In the genomic region with DNA sequence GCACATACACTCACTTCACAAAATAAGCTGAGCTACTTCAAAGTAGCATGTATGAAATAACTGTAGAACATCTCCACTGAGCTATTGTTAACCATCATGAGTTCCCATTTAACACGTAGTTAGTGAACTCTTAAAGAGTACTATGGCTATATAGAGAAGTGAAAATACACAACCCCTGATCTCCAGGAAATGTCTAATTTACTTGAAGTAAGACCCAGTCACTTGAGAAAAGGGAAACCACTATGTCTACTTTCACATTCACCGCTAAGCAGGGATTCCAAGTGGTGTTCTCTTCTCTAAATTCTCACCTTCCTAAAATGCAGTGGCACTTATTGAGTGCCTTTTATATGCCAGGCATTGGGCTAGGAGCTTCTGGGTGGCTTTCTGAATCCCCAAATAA, we compare ENCODE assay signal across 1 cellular context.
TF ChIP-seq lines count a peak whose summit lies in the region.

No MANE protein-coding gene starts in this region.

TF ChIP-seq in GM12878, 131 proteins besides CTCF, POLR2A, EP300 and RAD21 (continued from another document):
- TF ChIP-seq, protein P1, sequence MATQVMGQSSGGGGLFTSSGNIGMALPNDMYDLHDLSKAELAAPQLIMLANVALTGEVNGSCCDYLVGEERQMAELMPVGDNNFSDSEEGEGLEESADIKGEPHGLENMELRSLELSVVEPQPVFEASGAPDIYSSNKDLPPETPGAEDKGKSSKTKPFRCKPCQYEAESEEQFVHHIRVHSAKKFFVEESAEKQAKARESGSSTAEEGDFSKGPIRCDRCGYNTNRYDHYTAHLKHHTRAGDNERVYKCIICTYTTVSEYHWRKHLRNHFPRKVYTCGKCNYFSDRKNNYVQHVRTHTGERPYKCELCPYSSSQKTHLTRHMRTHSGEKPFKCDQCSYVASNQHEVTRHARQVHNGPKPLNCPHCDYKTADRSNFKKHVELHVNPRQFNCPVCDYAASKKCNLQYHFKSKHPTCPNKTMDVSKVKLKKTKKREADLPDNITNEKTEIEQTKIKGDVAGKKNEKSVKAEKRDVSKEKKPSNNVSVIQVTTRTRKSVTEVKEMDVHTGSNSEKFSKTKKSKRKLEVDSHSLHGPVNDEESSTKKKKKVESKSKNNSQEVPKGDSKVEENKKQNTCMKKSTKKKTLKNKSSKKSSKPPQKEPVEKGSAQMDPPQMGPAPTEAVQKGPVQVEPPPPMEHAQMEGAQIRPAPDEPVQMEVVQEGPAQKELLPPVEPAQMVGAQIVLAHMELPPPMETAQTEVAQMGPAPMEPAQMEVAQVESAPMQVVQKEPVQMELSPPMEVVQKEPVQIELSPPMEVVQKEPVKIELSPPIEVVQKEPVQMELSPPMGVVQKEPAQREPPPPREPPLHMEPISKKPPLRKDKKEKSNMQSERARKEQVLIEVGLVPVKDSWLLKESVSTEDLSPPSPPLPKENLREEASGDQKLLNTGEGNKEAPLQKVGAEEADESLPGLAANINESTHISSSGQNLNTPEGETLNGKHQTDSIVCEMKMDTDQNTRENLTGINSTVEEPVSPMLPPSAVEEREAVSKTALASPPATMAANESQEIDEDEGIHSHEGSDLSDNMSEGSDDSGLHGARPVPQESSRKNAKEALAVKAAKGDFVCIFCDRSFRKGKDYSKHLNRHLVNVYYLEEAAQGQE (IDR thresholded peaks at IDR 0.05; ENCODE audit: low read depth, low read length): no peak
- TF ChIP-seq SP1 (IDR thresholded peaks at IDR 0.05; ENCODE audit: low read depth, low read length) (no peak), SREBF2 (IDR thresholded peaks at IDR 0.05; ENCODE audit: low read length) (no peak), NRF1 (conservative IDR thresholded peaks at IDR 0.05; ENCODE audit: low read depth, low read length) (no peak), SIX5 (IDR thresholded peaks at IDR 0.05; ENCODE audit: low read depth, low read length, severe bottlenecking) (no peak), KDM1A (IDR thresholded peaks at IDR 0.05; ENCODE audit: borderline replicate concordance) (no peak), RFX5 (IDR thresholded peaks at IDR 0.05; ENCODE audit: low read depth, low read length) (no peak), RBBP5 (conservative IDR thresholded peaks at IDR 0.05) (no peak), HCFC1 (IDR thresholded peaks at IDR 0.05; ENCODE audit: low read length) (no peak), NR2C2 (IDR thresholded peaks at IDR 0.05; ENCODE audit: borderline replicate concordance, control insufficient read depth, insufficient read length, low read depth) (no peak), YBX1 (IDR thresholded peaks at IDR 0.05) (no peak), POLR2AphosphoS5 (IDR thresholded peaks at IDR 0.05; ENCODE audit: low read length) (no peak), DPF2 (IDR thresholded peaks at IDR 0.05) (peak; percentile 79; the same call in 1 of the 2 replicates)
- TF ChIP-seq, protein P2, sequence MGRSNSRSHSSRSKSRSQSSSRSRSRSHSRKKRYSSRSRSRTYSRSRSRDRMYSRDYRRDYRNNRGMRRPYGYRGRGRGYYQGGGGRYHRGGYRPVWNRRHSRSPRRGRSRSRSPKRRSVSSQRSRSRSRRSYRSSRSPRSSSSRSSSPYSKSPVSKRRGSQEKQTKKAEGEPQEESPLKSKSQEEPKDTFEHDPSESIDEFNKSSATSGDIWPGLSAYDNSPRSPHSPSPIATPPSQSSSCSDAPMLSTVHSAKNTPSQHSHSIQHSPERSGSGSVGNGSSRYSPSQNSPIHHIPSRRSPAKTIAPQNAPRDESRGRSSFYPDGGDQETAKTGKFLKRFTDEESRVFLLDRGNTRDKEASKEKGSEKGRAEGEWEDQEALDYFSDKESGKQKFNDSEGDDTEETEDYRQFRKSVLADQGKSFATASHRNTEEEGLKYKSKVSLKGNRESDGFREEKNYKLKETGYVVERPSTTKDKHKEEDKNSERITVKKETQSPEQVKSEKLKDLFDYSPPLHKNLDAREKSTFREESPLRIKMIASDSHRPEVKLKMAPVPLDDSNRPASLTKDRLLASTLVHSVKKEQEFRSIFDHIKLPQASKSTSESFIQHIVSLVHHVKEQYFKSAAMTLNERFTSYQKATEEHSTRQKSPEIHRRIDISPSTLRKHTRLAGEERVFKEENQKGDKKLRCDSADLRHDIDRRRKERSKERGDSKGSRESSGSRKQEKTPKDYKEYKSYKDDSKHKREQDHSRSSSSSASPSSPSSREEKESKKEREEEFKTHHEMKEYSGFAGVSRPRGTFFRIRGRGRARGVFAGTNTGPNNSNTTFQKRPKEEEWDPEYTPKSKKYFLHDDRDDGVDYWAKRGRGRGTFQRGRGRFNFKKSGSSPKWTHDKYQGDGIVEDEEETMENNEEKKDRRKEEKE (IDR thresholded peaks at IDR 0.05): no peak
- TF ChIP-seq, protein P3, sequence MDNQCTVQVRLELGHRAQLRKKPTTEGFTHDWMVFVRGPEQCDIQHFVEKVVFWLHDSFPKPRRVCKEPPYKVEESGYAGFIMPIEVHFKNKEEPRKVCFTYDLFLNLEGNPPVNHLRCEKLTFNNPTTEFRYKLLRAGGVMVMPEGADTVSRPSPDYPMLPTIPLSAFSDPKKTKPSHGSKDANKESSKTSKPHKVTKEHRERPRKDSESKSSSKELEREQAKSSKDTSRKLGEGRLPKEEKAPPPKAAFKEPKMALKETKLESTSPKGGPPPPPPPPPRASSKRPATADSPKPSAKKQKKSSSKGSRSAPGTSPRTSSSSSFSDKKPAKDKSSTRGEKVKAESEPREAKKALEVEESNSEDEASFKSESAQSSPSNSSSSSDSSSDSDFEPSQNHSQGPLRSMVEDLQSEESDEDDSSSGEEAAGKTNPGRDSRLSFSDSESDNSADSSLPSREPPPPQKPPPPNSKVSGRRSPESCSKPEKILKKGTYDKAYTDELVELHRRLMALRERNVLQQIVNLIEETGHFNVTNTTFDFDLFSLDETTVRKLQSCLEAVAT (IDR thresholded peaks at IDR 0.05): no peak
- TF ChIP-seq, protein P4, sequence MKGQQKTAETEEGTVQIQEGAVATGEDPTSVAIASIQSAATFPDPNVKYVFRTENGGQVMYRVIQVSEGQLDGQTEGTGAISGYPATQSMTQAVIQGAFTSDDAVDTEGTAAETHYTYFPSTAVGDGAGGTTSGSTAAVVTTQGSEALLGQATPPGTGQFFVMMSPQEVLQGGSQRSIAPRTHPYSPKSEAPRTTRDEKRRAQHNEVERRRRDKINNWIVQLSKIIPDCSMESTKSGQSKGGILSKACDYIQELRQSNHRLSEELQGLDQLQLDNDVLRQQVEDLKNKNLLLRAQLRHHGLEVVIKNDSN (IDR thresholded peaks at IDR 0.05; ENCODE audit: borderline replicate concordance, extremely low read length, insufficient read depth, low read depth, low read length): no peak
TF ChIP-seq in GM12878: peak in this region for 26.
